Comparison of ENCODE assay signal across 13 cellular contexts in the genomic region with DNA sequence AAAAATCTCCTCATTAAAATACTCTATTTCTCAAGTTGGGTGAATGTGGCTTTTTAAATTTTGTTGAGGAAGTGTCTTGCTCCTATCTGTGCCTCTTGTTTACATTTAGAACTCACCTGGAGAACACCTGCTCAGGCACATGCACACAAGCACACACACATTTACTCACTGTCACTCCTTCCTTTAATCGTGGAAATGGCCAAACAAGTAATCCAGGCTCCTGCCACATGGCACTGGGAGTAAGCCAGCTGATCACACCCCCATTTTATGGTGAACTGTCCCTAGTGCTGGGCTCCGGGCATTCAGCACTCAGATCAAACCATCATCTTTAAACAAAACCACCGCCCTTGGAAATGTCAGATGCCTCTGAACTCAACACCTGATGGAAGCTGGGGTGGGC.
"Had no signal": no experiment of that assay in that cellular context is flagged by ENCODE, and none has a peak within 500 bp of the region (broad histone marks: within the 10 kb centered on the region; RNA-seq: fewer than 3 reads in every experiment).

No MANE protein-coding gene starts in this region.

- H3K36me3 ChIP-seq: adrenal gland, neutrophil, right atrium auricular region, thyroid gland, uterus had no signal

- H3K27ac ChIP-seq: adrenal gland, epithelial cell of prostate, neutrophil, right atrium auricular region, thyroid gland had no signal

- H3K27me3 Mint-ChIP-seq: effector memory CD8-positive, alpha-beta T cell had no signal

- H3K4me3 Mint-ChIP-seq: activated T-cell treated with anti-CD3 and anti-CD28 coated beads, Interleukin-2, amount 50 U/mL, for 4 hours; effector memory CD8-positive, alpha-beta T cell; T-helper 1 cell treated with Interleukin-12 subunit alpha and Interleukin-12 subunit beta and Interleukin-4 antibody, amounts not matched to agents 30 μg/mL and 1 μg/mL, for 36 hours had no signal

- H3K9me3 Mint-ChIP-seq: activated T-cell treated with anti-CD3 and anti-CD28 coated beads, Interleukin-2, amount 50 U/mL, for 4 hours; effector memory CD8-positive, alpha-beta T cell had no signal

- DNase-seq: activated CD4-positive, CD25-positive, alpha-beta regulatory T cell; activated T-cell treated with anti-CD3 and anti-CD28 coated beads, Interleukin-2, amount 50 U/mL, for 4 hours; adrenal gland; central memory CD4-positive, alpha-beta T cell; effector memory CD8-positive, alpha-beta T cell; posterior cingulate gyrus; thyroid gland; uterus had no signal

- H3K27ac Mint-ChIP-seq: effector memory CD8-positive, alpha-beta T cell had no signal

- H3K9me3 ChIP-seq: adrenal gland, neutrophil, right atrium auricular region, thyroid gland, uterus had no signal

- H3K27me3 ChIP-seq: adrenal gland, neutrophil, right atrium auricular region, thyroid gland, uterus had no signal

- ATAC-seq: activated T-cell treated with anti-CD3 and anti-CD28 coated beads, Interleukin-2, amount 50 U/mL, for 4 hours; effector memory CD8-positive, alpha-beta T cell had no signal

- H3K4me3 ChIP-seq: adrenal gland, right atrium auricular region, skin epidermis, thyroid gland, uterus had no signal
